Comparison of ENCODE assay signal across 23 cellular contexts in the genomic region with DNA sequence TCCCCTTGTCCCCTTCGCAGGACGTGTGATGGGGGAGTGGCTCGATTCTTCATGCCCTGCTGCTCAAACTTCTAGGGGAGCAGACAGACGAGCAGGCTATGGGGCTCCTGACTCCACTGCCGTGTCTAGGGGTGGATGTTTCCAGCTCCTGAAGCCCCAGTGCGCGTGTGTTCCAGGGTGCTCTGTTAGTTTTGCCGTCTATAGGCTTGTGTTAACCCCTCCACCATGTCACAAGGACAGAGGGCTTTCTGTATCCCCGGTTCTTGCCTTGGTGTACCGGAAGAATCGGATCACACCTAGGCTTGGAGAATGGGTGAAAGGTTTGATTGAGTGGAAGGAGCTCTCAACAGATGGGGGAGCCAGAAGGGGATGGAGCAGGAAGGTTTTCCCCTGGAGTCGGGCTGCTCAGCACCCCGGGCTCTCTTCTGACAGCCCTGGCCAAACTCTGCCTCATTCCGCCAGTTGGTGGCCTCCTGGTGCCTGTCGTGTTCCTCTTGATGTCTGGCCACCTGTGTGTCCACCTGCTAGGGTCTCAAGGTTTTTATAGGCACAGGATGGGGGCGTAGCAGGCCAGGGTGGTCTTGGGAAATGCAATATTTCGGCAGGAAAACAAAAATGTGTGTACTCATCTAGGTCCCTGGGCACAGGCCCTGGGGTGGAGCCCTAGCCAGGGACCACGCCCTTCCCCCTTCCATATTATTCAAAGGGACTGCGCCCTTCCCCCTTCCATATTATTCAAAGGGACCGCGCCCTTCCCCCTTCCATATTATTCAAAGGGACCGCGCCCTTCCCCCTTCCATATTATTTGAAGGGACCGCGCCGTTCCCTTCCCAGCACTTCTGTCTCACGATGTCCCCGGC.
A peak's percentile ranks its signal among the peaks of the same experiment; 100 is the strongest.
DNase-seq lines count a peak whose midpoint lies in the region; ATAC-seq and TF ChIP-seq lines count a peak whose summit lies in the region.
"Had no signal": no experiment of that assay in that cellular context is flagged by ENCODE, and none has a peak within 500 bp of the region (broad histone marks: within the 10 kb centered on the region; RNA-seq: fewer than 3 reads in every experiment).

No MANE protein-coding gene starts in this region.

- DNase-seq in activated effector memory CD4-positive, alpha-beta T cell treated with anti-CD3 and anti-CD28 coated beads, Interleukin-2, amount 50 U/mL, for 16 hours: peak; percentile 34
- no peak for DNase-seq in activated effector memory CD4-positive, alpha-beta T cell treated with Interleukin-2 at 50 U/mL for 16 hours
- DNase-seq in ascending aorta (ENCODE audit: low spot score in 2 of 2) (peak in 1 of 2 donors; percentile 47), mesenteric fat pad (ENCODE audit: low spot score) (peak; percentile 51), type B pancreatic cell (ENCODE audit: extremely low spot score, unreplicated experiment) (peak; percentile 52), A172 (ENCODE audit: low spot score) (no peak)
- DNase-seq: central memory CD4-positive, alpha-beta T cell; EL; erythroblast; HCEC 1CT; kidney glomerular epithelial cell; NCI-H1105; NCI-H2081 treated with DMSO at 0.1 percent for 48 hours; NCI-H510A; nephron progenitor cell; stimulated activated CD4-positive, alpha-beta T cell treated with anti-CD3 and anti-CD28 coated beads, Interleukin-4, amount 100 ng/mL, for 4 hours; T1000 had no signal

- peaks cover 12% of the 10 kb centered on the region for H3K4me1 Mint-ChIP-seq in type B pancreatic cell (ENCODE audit: unreplicated experiment)

- peaks cover 25 to 37% of the 10 kb centered on the region in 2 donors for H3K4me1 ChIP-seq in ascending aorta
- H3K4me1 ChIP-seq: A549, vagina had no signal

- H3K27me3 ChIP-seq in ascending aorta: no peaks in the 10 kb centered on the region
- H3K27me3 ChIP-seq: vagina had no signal

- no peaks in the 10 kb centered on the region for H3K9me3 Mint-ChIP-seq in type B pancreatic cell
- H3K9me3 Mint-ChIP-seq: nephron progenitor cell had no signal

- H3K4me3 ChIP-seq in ascending aorta: no peak overlapping the region
- H3K4me3 ChIP-seq: A549, vagina had no signal

- H3K27ac ChIP-seq in ascending aorta: peak overlapping the region; percentile 84 to 86
- H3K27ac ChIP-seq: A549, RWPE1, vagina had no signal

- H3K36me3 ChIP-seq in ascending aorta: no peaks in the 10 kb centered on the region
- H3K36me3 ChIP-seq: vagina had no signal

- ATAC-seq in GM18861 (IDR thresholded peaks at IDR 0.05; ENCODE audit: unreplicated experiment) (no peak), HG03342 (IDR thresholded peaks at IDR 0.05; ENCODE audit: unreplicated experiment) (no peak)
- ATAC-seq: A549; activated CD4-positive, CD25-positive, alpha-beta regulatory T cell treated with anti-CD3 and anti-CD28 coated beads, Interleukin-2, amount 50 U/mL, for 24 hours had no signal

- TF ChIP-seq CTCF in ascending aorta (IDR thresholded peaks at IDR 0.05) (no peak), type B pancreatic cell (conservative IDR thresholded peaks at IDR 0.05) (no peak)

- no peak overlapping the region for H3K4me3 Mint-ChIP-seq in type B pancreatic cell
- H3K4me3 Mint-ChIP-seq: nephron progenitor cell had no signal

- H3K27ac Mint-ChIP-seq in type B pancreatic cell: no peak overlapping the region
- H3K27ac Mint-ChIP-seq: nephron progenitor cell had no signal

- intact Hi-C loops in ascending aorta (cut with DNase I): loop anchor here (5.0 kb wide), 1 partner anchor 80 kb away; no protein-coding TSS in a partner anchor

- no peaks in the 10 kb centered on the region for H3K9me3 ChIP-seq in ascending aorta
- H3K9me3 ChIP-seq: A549, vagina had no signal

- H3K36me3 Mint-ChIP-seq in type B pancreatic cell: no peaks in the 10 kb centered on the region

- H3K27me3 Mint-ChIP-seq in type B pancreatic cell: peaks cover 3% of the 10 kb centered on the region

Comparison
In these comparisons a context has a peak if more than half of its experiments do, and no peak if none do; other contexts are left out.
1. DNase-seq: peak in activated effector memory CD4-positive, alpha-beta T cell treated with anti-CD3 and anti-CD28 coated beads, Interleukin-2, amount 50 U/mL, for 16 hours (single experiment), mesenteric fat pad (single experiment) and type B pancreatic cell (single experiment); none in activated effector memory CD4-positive, alpha-beta T cell treated with Interleukin-2 at 50 U/mL for 16 hours (single experiment) and A172 (single experiment).